ENCODE assay signal across 8 cellular contexts in the genomic region with DNA sequence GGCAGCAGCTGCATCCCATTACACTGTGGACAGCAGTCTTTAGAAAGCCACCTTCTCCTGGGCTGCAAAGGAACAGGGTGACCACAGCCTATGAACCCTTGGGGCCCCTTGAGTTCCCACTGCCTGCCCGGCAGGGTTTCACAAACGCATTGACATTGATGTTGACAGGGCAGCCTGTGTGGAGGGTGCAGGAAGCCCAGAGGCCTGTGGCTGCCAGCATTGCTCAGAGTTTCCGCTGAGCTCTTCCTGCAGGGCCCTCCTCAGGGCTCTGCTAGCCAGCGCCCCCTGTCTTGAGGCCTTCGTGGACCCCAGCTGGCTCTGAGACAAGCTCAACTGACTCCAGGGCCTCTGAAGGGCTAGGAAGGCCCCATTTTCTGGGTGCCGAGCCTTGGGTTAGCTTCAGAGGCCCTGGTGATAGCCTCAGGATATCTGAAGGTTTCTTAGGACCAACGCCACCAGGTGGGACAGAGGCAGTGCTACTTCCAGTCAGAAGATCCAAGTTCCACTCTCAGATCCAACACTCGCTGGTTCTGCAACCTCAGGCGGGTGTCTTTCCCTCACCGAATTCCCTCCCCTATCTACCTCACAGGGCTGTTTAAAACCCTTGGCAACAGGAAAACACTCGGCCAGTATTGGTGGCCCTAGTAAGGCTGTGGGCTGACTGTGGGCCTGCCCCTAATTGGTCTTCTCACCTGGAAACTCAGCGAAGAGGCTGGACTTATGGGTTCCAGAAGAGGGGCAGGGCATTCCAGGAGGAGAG. TPM values are rescaled to one million over a fixed set of nuclear protein-coding genes. Genes with fewer than 3 reads are reported as not detected.
DNase-seq lines count a peak whose midpoint lies in the region; ATAC-seq, FAIRE-seq and TF ChIP-seq lines count a peak whose summit lies in the region.

No MANE protein-coding gene starts in this region.

- H3K36me3 Mint-ChIP-seq in T-helper 1 cell treated with Interleukin-12 subunit alpha and Interleukin-12 subunit beta and Interleukin-4 antibody, amounts not matched to agents 30 μg/mL and 1 μg/mL, for 36 hours (ENCODE audit: low read depth), result peaks cover 2% of the 10 kb centered on the region

- peak; percentile 26 for TF ChIP-seq CTCF in kidney epithelial cell (IDR thresholded peaks at IDR 0.05; ENCODE audit: insufficient read depth, low read length, poor library complexity, severe bottlenecking)

- H3K27ac Mint-ChIP-seq in T-helper 1 cell treated with Interleukin-12 subunit alpha and Interleukin-12 subunit beta and Interleukin-4 antibody, amounts not matched to agents 30 μg/mL and 1 μg/mL, for 36 hours, result peak overlapping the region; percentile 89

- peak; percentile 66 for ATAC-seq in HG03064 (IDR thresholded peaks at IDR 0.05; ENCODE audit: low read depth, unreplicated experiment)
- no peak for ATAC-seq in GM18520 (IDR thresholded peaks at IDR 0.05; ENCODE audit: unreplicated experiment)

- H3K27me3 Mint-ChIP-seq in T-helper 1 cell treated with Interleukin-12 subunit alpha and Interleukin-12 subunit beta and Interleukin-4 antibody, amounts not matched to agents 30 μg/mL and 1 μg/mL, for 36 hours (ENCODE audit: low read depth), result no peaks in the 10 kb centered on the region

- H3K27me3 ChIP-seq in kidney epithelial cell (ENCODE audit: control insufficient read depth, insufficient read depth, low read length), result no peaks in the 10 kb centered on the region

- no peak overlapping the region for H3K4me3 ChIP-seq in kidney epithelial cell (ENCODE audit: low read depth, low read length)

- H3K36me3 ChIP-seq in kidney epithelial cell (ENCODE audit: control insufficient read depth, insufficient read depth, low read length), result no peaks in the 10 kb centered on the region

- TF ChIP-seq POLR2A in GM12891 (IDR thresholded peaks at IDR 0.05; ENCODE audit: low read depth, low read length), result no peak

- peak; percentile 75 for DNase-seq in GM12891 (ENCODE audit: insufficient read length, low spot score)
- peak; percentile 61 for DNase-seq in activated naive CD8-positive, alpha-beta T cell treated with anti-CD3 and anti-CD28 coated beads, Interleukin-2, amount 50 U/mL, for 16 hours (ENCODE audit: low read depth, low spot score)
- DNase-seq in kidney epithelial cell (ENCODE audit: low read depth), result no peak
- peak; percentile 75 for DNase-seq in stimulated activated CD8-positive, alpha-beta memory T cell treated with anti-CD3 and anti-CD28 coated beads, Interleukin-12 subunit alpha, Interleukin-12 subunit beta, amount 100 ng/mL, for 1 hour (ENCODE audit: low read depth)
- DNase-seq in NCI-H2171 treated with DMSO at 0.1 percent for 48 hours (lab: John Stamatoyannopoulos, UW), result no peak

- H3K9me3 Mint-ChIP-seq in T-helper 1 cell treated with Interleukin-12 subunit alpha and Interleukin-12 subunit beta and Interleukin-4 antibody, amounts not matched to agents 30 μg/mL and 1 μg/mL, for 36 hours, result no peaks in the 10 kb centered on the region

- no peak for FAIRE-seq in GM12891 (lab: Jason Lieb, UNC)

- peak overlapping the region; percentile 14 for H3K4me3 Mint-ChIP-seq in T-helper 1 cell treated with Interleukin-12 subunit alpha and Interleukin-12 subunit beta and Interleukin-4 antibody, amounts not matched to agents 30 μg/mL and 1 μg/mL, for 36 hours

- H3K4me1 Mint-ChIP-seq in T-helper 1 cell treated with Interleukin-12 subunit alpha and Interleukin-12 subunit beta and Interleukin-4 antibody, amounts not matched to agents 30 μg/mL and 1 μg/mL, for 36 hours (ENCODE audit: low read depth), result peaks cover 58% of the 10 kb centered on the region

TF ChIP-seq in GM12891, 5 proteins besides CTCF, POLR2A, EP300 and RAD21:
- no peak for TF ChIP-seq PAX5 (IDR thresholded peaks at IDR 0.05; ENCODE audit: insufficient read depth, low read length, severe bottlenecking)
- TF ChIP-seq POLR2AphosphoS5 (IDR thresholded peaks at IDR 0.05; ENCODE audit: low read depth, low read length), result no peak
- no peak for TF ChIP-seq SPI1 (IDR thresholded peaks at IDR 0.05; ENCODE audit: low read depth, low read length)
- TF ChIP-seq TAF1 (IDR thresholded peaks at IDR 0.05; ENCODE audit: low read depth, low read length), result no peak
- TF ChIP-seq POU2F2 (IDR thresholded peaks at IDR 0.05; ENCODE audit: low read depth, low read length), result no peak

RNA-seq across cellular contexts. Expression of gene EPS8L3, which starts 27.2 kb away (rescaled TPM):
- polyA plus RNA-seq in GM12891 (2012; ENCODE audit: low read depth, missing spikeins), result not detected
- 0.04 and 0.55 TPM in 2 replicates for total RNA-seq in kidney epithelial cell

RNA-seq across cellular contexts. Expression of gene GSTM3, which starts 50.1 kb away (rescaled TPM):
- polyA plus RNA-seq in GM12891 (2012; ENCODE audit: low read depth, missing spikeins), result 10.0 TPM
- total RNA-seq in kidney epithelial cell, result 30.3 and 31.8 TPM in 2 replicates

Comparison
In these comparisons a context has a peak if more than half of its experiments do, and no peak if none do; other contexts are left out.
1. DNase-seq: peak in GM12891 (single experiment), activated naive CD8-positive, alpha-beta T cell treated with anti-CD3 and anti-CD28 coated beads, Interleukin-2, amount 50 U/mL, for 16 hours (single experiment) and stimulated activated CD8-positive, alpha-beta memory T cell treated with anti-CD3 and anti-CD28 coated beads, Interleukin-12 subunit alpha, Interleukin-12 subunit beta, amount 100 ng/mL, for 1 hour (single experiment); none in kidney epithelial cell (single experiment) and NCI-H2171 treated with DMSO at 0.1 percent for 48 hours (single experiment).